8 cellular contexts compared by ENCODE assay signal in genomic region chr3:125437631-125438435, GRCh38.
DNase-seq lines count a peak whose midpoint lies in the region; ATAC-seq, FAIRE-seq and TF ChIP-seq lines count a peak whose summit lies in the region.

No MANE protein-coding gene starts in this region.

- H3K27me3 ChIP-seq in prostate gland (replicated peaks; ENCODE audit: insufficient read depth) (no peaks in the 10 kb centered on the region), aorta (ENCODE audit: control insufficient read depth in 1 of 2, insufficient read depth in 2 of 2, low read length in 1 of 2) (no peaks in the 10 kb centered on the region)

- in situ Hi-C loops in SK-MEL-5 (cut with HindIII; ENCODE audit: low pct_unique_long_range_greater_than_20kb, low sequenced_read_pairs) = no loop called here

- 48% methylated on average over 9 of the region's 9 CpGs for WGBS in prostate gland
- 17 to 19% methylated on average over 9 of the region's 9 CpGs for WGBS in aorta, 2 donors

- FAIRE-seq in GM19239 (lab: Jason Lieb, UNC) = peak; percentile 82

- peak; percentile 85 to 96 (median 90) for TF ChIP-seq CTCF in prostate gland (IDR thresholded peaks at IDR 0.05)

- intact Hi-C loops in cardiac septum (cut with DNase I) (loop anchor here (1.0 to 5.0 kb wide), 3 partner anchors 271 to 509 kb away; no protein-coding TSS in a partner anchor), prostate gland (cut with DNase I) (loop anchor here (2.0 to 10.0 kb wide), 4 partner anchors 273 to 673 kb away; no protein-coding TSS in a partner anchor), aorta (cut with DNase I) (loop anchor here (2.0 to 10.0 kb wide), 5 partner anchors 61 to 511 kb away; partner anchors contain the start of genes MUC13 (in 1 of the 2) and ZNF148 (in 1 of the 2))

- H3K9me3 ChIP-seq in prostate gland = no peaks in the 10 kb centered on the region
- no peaks in the 10 kb centered on the region for H3K9me3 ChIP-seq in aorta (ENCODE audit: control insufficient read depth, low read length)

- H3K4me3 ChIP-seq in prostate gland (no peak overlapping the region), aorta (ENCODE audit: low read length in 2 of 2) (no peak overlapping the region)

- no peaks in the 10 kb centered on the region for H3K4me1 ChIP-seq in prostate gland (replicated peaks)
- H3K4me1 ChIP-seq in aorta (ENCODE audit: control insufficient read depth in 1 of 2, insufficient read depth in 2 of 2, low read length in 2 of 2) = no peaks in the 10 kb centered on the region

- H3K36me3 ChIP-seq in prostate gland (no peaks in the 10 kb centered on the region), aorta (ENCODE audit: control insufficient read depth in 1 of 2, insufficient read depth in 2 of 2, low read length in 1 of 2) (no peaks in the 10 kb centered on the region)

- peak; percentile 79 for ATAC-seq in aorta (ENCODE audit: low FRiP score)
- ATAC-seq in HG03432 (IDR thresholded peaks at IDR 0.05; ENCODE audit: unreplicated experiment) = no peak

- H3K27ac ChIP-seq in prostate gland (no peak overlapping the region), aorta (ENCODE audit: low read depth in 1 of 2, low read length in 2 of 2) (no peak overlapping the region)

- DNase-seq in AG08395 (ENCODE audit: low spot score) = peak; percentile 68
- peak; percentile 23 for DNase-seq in GM19239 (ENCODE audit: insufficient read length, low spot score)
- peak; percentile 58 for DNase-seq in SK-MEL-5 (ENCODE audit: low read depth, low spot score)
- DNase-seq in activated naive CD8-positive, alpha-beta T cell treated with anti-CD3 and anti-CD28 coated beads, Interleukin-2, amount 50 U/mL, for 16 hours (ENCODE audit: low read depth, low spot score) = peak; percentile 13
- DNase-seq in cardiac septum (ENCODE audit: low spot score) = peak; percentile 69
- peak; percentile 21 for DNase-seq in prostate gland (ENCODE audit: low spot score)
- peak; percentile 71 to 85 for DNase-seq in aorta

- no peak for TF ChIP-seq POLR2A in prostate gland (IDR thresholded peaks at IDR 0.05)

Comparison
In these comparisons a context has a peak if more than half of its experiments do, and no peak if none do; other contexts are left out.
1. DNase-seq: peak in every context shown above with its lines; median percentile 78 in aorta; 69 in cardiac septum; 68 in AG08395; 58 in SK-MEL-5; 23 in GM19239; 21 in prostate gland; 13 in activated naive CD8-positive, alpha-beta T cell treated with anti-CD3 and anti-CD28 coated beads, Interleukin-2, amount 50 U/mL, for 16 hours.